3 cellular contexts compared by ENCODE assay signal in genomic region chr1:147305803-147306202, GRCh38.
DNase-seq lines count a peak whose midpoint lies in the region; ATAC-seq, FAIRE-seq and TF ChIP-seq lines count a peak whose summit lies in the region.
"Not testable (repeated sequence)": the region's sequence is repeated elsewhere in the genome, so short reads cannot be mapped to it uniquely, and the experiment has no call there.

No MANE protein-coding gene starts in this region.

- peak; percentile 34 for DNase-seq in Karpas-422
- DNase-seq in K562 (ENCODE audit: extremely low read depth in 1 of 4, low spot score in 3 of 4): not testable (repeated sequence)

- not testable (repeated sequence) for TF ChIP-seq POLR2A in K562 (conservative IDR thresholded peaks at IDR 0.05)

- not testable (repeated sequence) for H3K27ac ChIP-seq in HEK293 (ENCODE audit: extremely low read depth, low read depth, low read length); Karpas-422 (ENCODE audit: low read length); K562 (ENCODE audit: extremely low read depth, low read depth, low read length)

- H2AFZ ChIP-seq in Karpas-422 (ENCODE audit: low read length); K562 (ENCODE audit: low read depth, low read length): not testable (repeated sequence)

- not testable (repeated sequence) for H3K36me3 ChIP-seq in HEK293 (ENCODE audit: control insufficient read depth in 2 of 2, insufficient read depth in 1 of 2, low read length in 2 of 2); Karpas-422 (ENCODE audit: insufficient read depth, low read length); K562 (ENCODE audit: control insufficient read depth, insufficient read depth, low read length)

- not testable (repeated sequence) for H3K9me1 ChIP-seq in K562 (ENCODE audit: control insufficient read depth, insufficient read depth, low read length)

- not testable (repeated sequence) for H3K4me1 ChIP-seq in HEK293 (ENCODE audit: control insufficient read depth, insufficient read depth, low read length); Karpas-422 (ENCODE audit: low read length); K562 (replicated peaks in 1 of 2; ENCODE audit: control insufficient read depth in 2 of 2, insufficient read depth in 2 of 2, low read length in 2 of 2)

- POLR2A ChIA-PET in HEK293 (lab: Yijun Ruan, JAX); K562 (lab: Yijun Ruan, JAX): not testable (repeated sequence)

- H3K9ac ChIP-seq in Karpas-422 (ENCODE audit: low read length); K562 (ENCODE audit: insufficient read depth in 1 of 2, low read depth in 2 of 2, low read length in 2 of 2): not testable (repeated sequence)

- not testable (repeated sequence) for H3K4me3 ChIP-seq in HEK293 (ENCODE audit: low read depth, low read length); Karpas-422 (ENCODE audit: low read length); K562

- CTCF ChIA-PET in HEK293 (lab: Yijun Ruan, JAX); K562 (lab: Yijun Ruan, JAX; ENCODE audit: low intra/inter-chr PET ratio): not testable (repeated sequence)

- not testable (repeated sequence) for ATAC-seq in K562

- TF ChIP-seq RAD21 in K562 (CRISPR knock-in tag; conservative IDR thresholded peaks at IDR 0.05 in 1 of 2, IDR thresholded peaks at IDR 0.05 in 1 of 2): not testable (repeated sequence)

- not testable (repeated sequence) for BruUV-seq in K562 (replicated peaks; lab: Mats Ljungman, UMichigan)

- WGBS in K562 (ENCODE audit: insufficient coverage, low coverage, missing lambda C conversion rate): 69% methylated on average over 3 of the region's 3 CpGs

- intact Hi-C loops in K562 (cut with micrococcal nuclease): not testable (repeated sequence)

- H3K9me2 ChIP-seq in Karpas-422 (replicated peaks; ENCODE audit: insufficient read depth, low read length): not testable (repeated sequence)

- not testable (repeated sequence) for H4K20me1 ChIP-seq in Karpas-422 (ENCODE audit: insufficient read depth, low read depth, low read length); K562 (replicated peaks; ENCODE audit: control insufficient read depth, insufficient read depth, low read length)

- H3K27me3 ChIP-seq in Karpas-422 (ENCODE audit: low read length); K562 (ENCODE audit: control insufficient read depth in 2 of 2, insufficient read depth in 2 of 2, low read length in 2 of 2): not testable (repeated sequence)

- not testable (repeated sequence) for H3K79me2 ChIP-seq in Karpas-422 (ENCODE audit: low read length); K562 (ENCODE audit: control insufficient read depth, insufficient read depth, low read length)

- H3K9me3 ChIP-seq in HEK293 (ENCODE audit: control insufficient read depth, insufficient read depth, low read depth, low read length); K562 (replicated peaks; ENCODE audit: control insufficient read depth, insufficient read depth, low read depth, low read length): not testable (repeated sequence)
- peaks cover 11% of the 10 kb centered on the region for H3K9me3 ChIP-seq in Karpas-422 (ENCODE audit: low read length)

- TF ChIP-seq EP300 in K562 (IDR thresholded peaks at IDR 0.05; ENCODE audit: low read length): not testable (repeated sequence)

- in situ Hi-C loops in K562 (cut with MboI): not testable (repeated sequence)

- H3K4me2 ChIP-seq in Karpas-422 (ENCODE audit: low read depth, low read length, poor library complexity, severe bottlenecking); K562 (ENCODE audit: insufficient read depth, low read length): not testable (repeated sequence)

- not testable (repeated sequence) for TF ChIP-seq CTCF in HEK293 (tag by site-specific recombination; IDR thresholded peaks at IDR 0.05); K562 (IDR thresholded peaks at IDR 0.05 in 2 of 3, conservative IDR thresholded peaks at IDR 0.05 in 1 of 3; ENCODE audit: insufficient read depth in 2 of 3, low read depth in 1 of 3, low read length in 3 of 3)

- not testable (repeated sequence) for FAIRE-seq in K562 (lab: Jason Lieb, UNC)

TF ChIP-seq in HEK293, 187 proteins besides CTCF, POLR2A, EP300 and RAD21:
- TF ChIP-seq SETDB1 (IDR thresholded peaks at IDR 0.05; ENCODE audit: insufficient read length, low read length): peak; percentile 13

TF ChIP-seq in K562, 482 proteins besides CTCF, POLR2A, EP300 and RAD21:
- TF ChIP-seq ZNF354B (CRISPR knock-in tag; IDR thresholded peaks at IDR 0.05): peak; percentile 95
- TF ChIP-seq ZNF507 (tag; conservative IDR thresholded peaks at IDR 0.05): peak; percentile 99
- peak; percentile 14 for TF ChIP-seq RBM25 (IDR thresholded peaks at IDR 0.05; ENCODE audit: low read depth, low read length, severe bottlenecking)
